Comparison of ENCODE assay signal across 8 cellular contexts in genomic region chr12:8697476-8698131, GRCh38. TPM values are rescaled to one million over a fixed set of nuclear protein-coding genes. Genes with fewer than 3 reads are reported as not detected.
DNase-seq lines count a peak whose midpoint lies in the region; ATAC-seq lines count a peak whose summit lies in the region.

TSS of gene RIMKLB (plus strand) at chr12:8697991. CDS start at chr12:8713867, 15,876 bp downstream.

- no peaks in the 10 kb centered on the region for H3K9me3 Mint-ChIP-seq in activated T-cell treated with anti-CD3 and anti-CD28 coated beads, Interleukin-2, amount 50 U/mL, for 24 hours

- H3K27me3 Mint-ChIP-seq in activated T-cell treated with anti-CD3 and anti-CD28 coated beads, Interleukin-2, amount 50 U/mL, for 24 hours: peaks cover 3% of the 10 kb centered on the region

- DNase-seq in HK-2 (ENCODE audit: unreplicated experiment): peak; percentile 75
- DNase-seq in NT2/D1 (ENCODE audit: low read depth, low spot score): peak; percentile 92
- peak; percentile 82 for DNase-seq in activated T-cell treated with anti-CD3 and anti-CD28 coated beads, Interleukin-2, amount 50 U/mL, for 24 hours
- DNase-seq in stimulated activated CD8-positive, alpha-beta memory T cell treated with anti-CD3 and anti-CD28 coated beads, Interleukin-4, amount 100 ng/mL, for 24 hours (ENCODE audit: low read depth): peak; percentile 62

- H3K27me3 ChIP-seq in BLaER1 treated with 17β-estradiol and CSF1 and Interleukin-3, amounts not matched to agents 10 nM and 100 nM: no peaks in the 10 kb centered on the region
- H3K27me3 ChIP-seq in NT2/D1 (ENCODE audit: insufficient read depth, insufficient read length) (no peaks in the 10 kb centered on the region), esophagus (ENCODE audit: control insufficient read depth in 1 of 2, insufficient read depth in 2 of 2, low read length in 2 of 2) (no peaks in the 10 kb centered on the region), mucosa of stomach (ENCODE audit: control insufficient read depth, insufficient read depth, low read length) (no peaks in the 10 kb centered on the region)

- peak within 1 kb of the TSS; percentile 83 to 94 (median 90) for H3K4me3 ChIP-seq in BLaER1 treated with 17β-estradiol and CSF1 and Interleukin-3, amounts not matched to agents 10 nM and 100 nM
- H3K4me3 ChIP-seq in NT2/D1 (ENCODE audit: insufficient read length, low read depth) (peak within 1 kb of the TSS; percentile 94), esophagus (ENCODE audit: low read depth in 1 of 2, low read length in 2 of 2) (peak within 1 kb of the TSS; percentile 91 to 92), mucosa of stomach (ENCODE audit: low read length) (peak within 1 kb of the TSS; percentile 41)

- H3K4me1 ChIP-seq in BLaER1 treated with 17β-estradiol and CSF1 and Interleukin-3, amounts not matched to agents 10 nM and 100 nM: peaks cover 49 to 79% (median 66%) of the 10 kb centered on the region in 10 experiments
- H3K4me1 ChIP-seq in NT2/D1 (ENCODE audit: insufficient read depth, insufficient read length) (peaks cover 2% of the 10 kb centered on the region), esophagus (ENCODE audit: control insufficient read depth in 2 of 2, insufficient read depth in 2 of 2, low read length in 1 of 2) (no peaks in the 10 kb centered on the region), mucosa of stomach (ENCODE audit: control insufficient read depth, insufficient read depth, low read length) (no peaks in the 10 kb centered on the region)

- no peaks in the 10 kb centered on the region for H3K9me3 ChIP-seq in BLaER1 treated with 17β-estradiol and CSF1 and Interleukin-3, amounts not matched to agents 10 nM and 100 nM (replicated peaks in 1 of 11)
- no peaks in the 10 kb centered on the region for H3K9me3 ChIP-seq in NT2/D1 (ENCODE audit: insufficient read depth, low read length)
- no peaks in the 10 kb centered on the region for H3K9me3 ChIP-seq in esophagus (ENCODE audit: control insufficient read depth in 2 of 2, insufficient read depth in 1 of 2, low read depth in 1 of 2, low read length in 1 of 2)
- H3K9me3 ChIP-seq in mucosa of stomach (ENCODE audit: control insufficient read depth, low read length): no peaks in the 10 kb centered on the region

- H3K9ac ChIP-seq in BLaER1 treated with 17β-estradiol and CSF1 and Interleukin-3, amounts not matched to agents 10 nM and 100 nM: peak within 1 kb of the TSS; percentile 86 to 97 (median 94)
- H3K9ac ChIP-seq in NT2/D1 (ENCODE audit: insufficient read length, low read depth): peak within 1 kb of the TSS; percentile 96
- peak within 1 kb of the TSS; percentile 69 for H3K9ac ChIP-seq in mucosa of stomach (ENCODE audit: low read length)

- peak within 1 kb of the TSS; percentile 79 to 95 (median 84) for H3K4me2 ChIP-seq in BLaER1 treated with 17β-estradiol and CSF1 and Interleukin-3, amounts not matched to agents 10 nM and 100 nM

- H3K36me3 Mint-ChIP-seq in activated T-cell treated with anti-CD3 and anti-CD28 coated beads, Interleukin-2, amount 50 U/mL, for 24 hours (ENCODE audit: low read depth): no peaks in the 10 kb centered on the region

- WGBS in esophagus, 2 donors: 0% methylated on average over 45 to 88 of the region's 88 CpGs

- ATAC-seq in GM19395 (IDR thresholded peaks at IDR 0.05; ENCODE audit: unreplicated experiment): peak; percentile 75

- H4K20me1 ChIP-seq in BLaER1 treated with 17β-estradiol and CSF1 and Interleukin-3, amounts not matched to agents 10 nM and 100 nM: peaks cover 12 to 40% (median 31%) of the 10 kb centered on the region in 11 experiments; a peak in 17 of 22 replicates

- H3K36me3 ChIP-seq in BLaER1 treated with 17β-estradiol and CSF1 and Interleukin-3, amounts not matched to agents 10 nM and 100 nM: peaks cover 0 to 10% (median 2%) of the 10 kb centered on the region in 11 experiments; a peak in 6 of 22 replicates
- H3K36me3 ChIP-seq in NT2/D1 (ENCODE audit: insufficient read depth, insufficient read length, low read length) (peaks cover 18% of the 10 kb centered on the region), esophagus (ENCODE audit: control insufficient read depth in 2 of 2, insufficient read depth in 2 of 2, low read length in 1 of 2) (no peaks in the 10 kb centered on the region), mucosa of stomach (ENCODE audit: control insufficient read depth, insufficient read depth, low read length) (no peaks in the 10 kb centered on the region)

- peaks cover 27% of the 10 kb centered on the region for H3K4me1 Mint-ChIP-seq in activated T-cell treated with anti-CD3 and anti-CD28 coated beads, Interleukin-2, amount 50 U/mL, for 24 hours (ENCODE audit: low read depth)

- H3K4me3 Mint-ChIP-seq in activated T-cell treated with anti-CD3 and anti-CD28 coated beads, Interleukin-2, amount 50 U/mL, for 24 hours: peak within 1 kb of the TSS; percentile 87

- H3K27ac ChIP-seq in BLaER1 treated with 17β-estradiol and CSF1 and Interleukin-3, amounts not matched to agents 10 nM and 100 nM: peak within 1 kb of the TSS; percentile 90 to 95 (median 92)
- H3K27ac ChIP-seq in esophagus (ENCODE audit: low read depth in 2 of 2, low read length in 1 of 2): peak within 1 kb of the TSS; percentile 91 to 93

- H3K27ac Mint-ChIP-seq in activated T-cell treated with anti-CD3 and anti-CD28 coated beads, Interleukin-2, amount 50 U/mL, for 24 hours: peak within 1 kb of the TSS; percentile 88

RNA-seq across cellular contexts. Expression of gene RIMKLB, which starts in this region (rescaled TPM):
- polyA plus RNA-seq in esophagus: 10 to 100 TPM; 11.2 to 22.5 TPM

Comparison
In these comparisons a context has a peak if more than half of its experiments do, and no peak if none do; other contexts are left out.
1. Peak in every context shown above with its lines: DNase-seq, ATAC-seq, H3K4me3 ChIP-seq and H3K27ac ChIP-seq.
2. H3K4me3 ChIP-seq: peak in every context shown above with its lines; median percentile 94 in NT2/D1; 92 in esophagus; 90 in BLaER1 treated with 17β-estradiol and CSF1 and Interleukin-3, amounts not matched to agents 10 nM and 100 nM; 41 in mucosa of stomach.